In the genomic region with DNA sequence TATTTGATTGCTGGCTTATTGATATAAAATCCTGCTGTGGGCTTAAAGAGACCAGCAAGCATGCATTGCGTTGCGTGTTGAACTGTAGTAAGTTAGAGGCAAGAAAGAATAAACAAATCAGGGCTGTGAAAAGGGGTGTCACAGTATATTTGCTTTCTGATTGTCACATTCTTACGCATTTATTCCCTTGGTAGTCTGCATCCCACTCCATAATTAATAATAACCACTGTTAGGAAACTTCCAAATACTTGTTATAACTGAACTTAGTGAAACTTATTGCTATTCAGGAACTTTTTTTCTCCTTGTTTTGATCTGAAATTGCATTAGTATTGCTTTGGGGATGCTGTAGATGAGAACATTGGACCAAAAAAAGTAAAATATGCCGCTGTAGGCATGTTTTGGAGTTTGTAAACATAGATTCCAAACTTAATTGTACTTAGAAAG, we compare ENCODE assay signal across 10 cellular contexts. TPM values are rescaled to one million over a fixed set of nuclear protein-coding genes. Genes with fewer than 3 reads are reported as not detected.
DNase-seq lines count a peak whose midpoint lies in the region; ATAC-seq, FAIRE-seq and TF ChIP-seq lines count a peak whose summit lies in the region.
"Had no signal": no experiment of that assay in that cellular context is flagged by ENCODE, and none has a peak within 500 bp of the region (broad histone marks: within the 10 kb centered on the region; RNA-seq: fewer than 3 reads in every experiment).

No MANE protein-coding gene starts in this region.

- H3F3A ChIP-seq in GM23338 (replicated peaks; ENCODE audit: low read depth) = no peaks in the 10 kb centered on the region

- H3K27me3 Mint-ChIP-seq in GM23338 (ENCODE audit: insufficient read depth, low read depth, poor library complexity) = peaks cover 6% of the 10 kb centered on the region

- peak overlapping the region; percentile 49; the same call in 1 of the 2 replicates for H2AFZ ChIP-seq in GM23338

- no peak for ATAC-seq in GM23338
- no peak for ATAC-seq in GM18498 (IDR thresholded peaks at IDR 0.05; ENCODE audit: unreplicated experiment)
- ATAC-seq in GM18520 (IDR thresholded peaks at IDR 0.05; ENCODE audit: unreplicated experiment) = no peak
- ATAC-seq in GM19324 (IDR thresholded peaks at IDR 0.05; ENCODE audit: low FRiP score, unreplicated experiment) = no peak

- H3K4me3 ChIP-seq in GM23338 (peak overlapping the region; percentile 81), adipocyte (ENCODE audit: low read length) (peak overlapping the region; percentile 87), kidney (ENCODE audit: low read length in 2 of 2) (peak overlapping the region; percentile 72 to 79), retinal pigment epithelial cell (ENCODE audit: low read length) (peak overlapping the region; percentile 80)

- H4K20me1 ChIP-seq in GM23338 (replicated peaks; ENCODE audit: insufficient read depth) = no peaks in the 10 kb centered on the region

- H3K4me2 ChIP-seq in GM23338 = peak overlapping the region; percentile 74

- H3K4me1 ChIP-seq in GM23338 (ENCODE audit: insufficient read depth) (peaks cover 54% of the 10 kb centered on the region), adipocyte (ENCODE audit: control insufficient read depth, insufficient read depth, low read length) (peaks cover 17% of the 10 kb centered on the region), kidney (ENCODE audit: control insufficient read depth in 1 of 2, insufficient read depth in 1 of 2, low read depth in 1 of 2, low read length in 2 of 2) (peaks cover 0 to 7% of the 10 kb centered on the region in 2 donors)

- intact Hi-C loops in kidney (cut with DNase I) = no loop called here

- H3K9me3 ChIP-seq in adipocyte (ENCODE audit: control insufficient read depth, low read length) (no peaks in the 10 kb centered on the region), kidney (ENCODE audit: control insufficient read depth in 1 of 2, low read length in 2 of 2) (no peaks in the 10 kb centered on the region)

- DNase-seq in GM23338 (ENCODE audit: low spot score) = no peak
- DNase-seq in adipocyte (ENCODE audit: low read depth) = peak; percentile 4
- DNase-seq in kidney = no peak
- DNase-seq in retinal pigment epithelial cell (ENCODE audit: low read depth) = no peak
- DNase-seq in NCI-H187 (lab: John Stamatoyannopoulos, UW) = no peak
- DNase-seq: activated naive CD4-positive, alpha-beta T cell treated with anti-CD3 and anti-CD28 coated beads, Interleukin-2, amount 50 U/mL, for 16 hours had no signal

- peaks cover 12% of the 10 kb centered on the region for H3K36me3 Mint-ChIP-seq in GM23338 (ENCODE audit: low read depth)

- H3K36me3 ChIP-seq in GM23338 (ENCODE audit: insufficient read depth) = no peaks in the 10 kb centered on the region
- no peaks in the 10 kb centered on the region for H3K36me3 ChIP-seq in adipocyte (ENCODE audit: control insufficient read depth, insufficient read depth, low read length, severe bottlenecking)
- no peaks in the 10 kb centered on the region for H3K36me3 ChIP-seq in kidney (ENCODE audit: control insufficient read depth in 1 of 2, insufficient read depth in 2 of 2, low read length in 2 of 2)

- peak overlapping the region; percentile 9 for H3K9ac ChIP-seq in adipocyte (ENCODE audit: low read length)
- H3K9ac ChIP-seq in kidney (ENCODE audit: low read length in 2 of 2) = peak overlapping the region; percentile 37 to 53

- no peak for FAIRE-seq in kidney (lab: Jason Lieb, UNC)

- H3K27me3 ChIP-seq in GM23338 (ENCODE audit: insufficient read depth) (no peaks in the 10 kb centered on the region), adipocyte (replicated peaks; ENCODE audit: control insufficient read depth, insufficient read depth, low read length) (no peaks in the 10 kb centered on the region)

- peaks cover 52% of the 10 kb centered on the region for H3K4me1 Mint-ChIP-seq in GM23338

- H3K9me2 ChIP-seq in GM23338 (ENCODE audit: insufficient read depth) = no peaks in the 10 kb centered on the region

- H3K79me2 ChIP-seq in GM23338 (replicated peaks; ENCODE audit: insufficient read depth) = peaks cover 49% of the 10 kb centered on the region

- no peaks in the 10 kb centered on the region for H3K9me3 Mint-ChIP-seq in GM23338

- H3K4me3 Mint-ChIP-seq in GM23338 = peak overlapping the region; percentile 86

- peak overlapping the region; percentile 95 for H3K27ac Mint-ChIP-seq in GM23338

- TF ChIP-seq CTCF in GM23338 (conservative IDR thresholded peaks at IDR 0.05; ENCODE audit: low read depth in 2 of 2) = no peak
- no peak for TF ChIP-seq CTCF in kidney (IDR thresholded peaks at IDR 0.05; ENCODE audit: borderline replicate concordance, extremely low read depth, insufficient read depth)
- TF ChIP-seq CTCF in retinal pigment epithelial cell (conservative IDR thresholded peaks at IDR 0.05; ENCODE audit: low read depth, low read length) = no peak

- H3K27ac ChIP-seq in GM23338 (ENCODE audit: low read depth) (peak overlapping the region; percentile 97), kidney (ENCODE audit: low read depth in 2 of 2, low read length in 2 of 2) (peak overlapping the region in 1 of 2 donors; percentile 68)

TF ChIP-seq in GM23338, 12 proteins besides CTCF, POLR2A, EP300 and RAD21 (continues in another document):
- TF ChIP-seq STAT1 (IDR thresholded peaks at IDR 0.05; ENCODE audit: unreplicated experiment) (no peak), NANOG (IDR thresholded peaks at IDR 0.05; ENCODE audit: borderline replicate concordance) (no peak), EZH2phosphoT487 (IDR thresholded peaks at IDR 0.05; ENCODE audit: unreplicated experiment) (no peak), CREB1 (CRISPR knock-in tag; IDR thresholded peaks at IDR 0.05; ENCODE audit: low read depth) (no peak), ZNF114 (CRISPR knock-in tag; IDR thresholded peaks at IDR 0.05) (no peak), JUNB (IDR thresholded peaks at IDR 0.05; ENCODE audit: unreplicated experiment) (no peak), POLR2AphosphoS5 (IDR thresholded peaks at IDR 0.05; ENCODE audit: low read depth) (no peak)
- TF ChIP-seq, protein P1, sequence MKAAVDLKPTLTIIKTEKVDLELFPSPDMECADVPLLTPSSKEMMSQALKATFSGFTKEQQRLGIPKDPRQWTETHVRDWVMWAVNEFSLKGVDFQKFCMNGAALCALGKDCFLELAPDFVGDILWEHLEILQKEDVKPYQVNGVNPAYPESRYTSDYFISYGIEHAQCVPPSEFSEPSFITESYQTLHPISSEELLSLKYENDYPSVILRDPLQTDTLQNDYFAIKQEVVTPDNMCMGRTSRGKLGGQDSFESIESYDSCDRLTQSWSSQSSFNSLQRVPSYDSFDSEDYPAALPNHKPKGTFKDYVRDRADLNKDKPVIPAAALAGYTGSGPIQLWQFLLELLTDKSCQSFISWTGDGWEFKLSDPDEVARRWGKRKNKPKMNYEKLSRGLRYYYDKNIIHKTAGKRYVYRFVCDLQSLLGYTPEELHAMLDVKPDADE (IDR thresholded peaks at IDR 0.05) = no peak
- TF ChIP-seq, protein P2, sequence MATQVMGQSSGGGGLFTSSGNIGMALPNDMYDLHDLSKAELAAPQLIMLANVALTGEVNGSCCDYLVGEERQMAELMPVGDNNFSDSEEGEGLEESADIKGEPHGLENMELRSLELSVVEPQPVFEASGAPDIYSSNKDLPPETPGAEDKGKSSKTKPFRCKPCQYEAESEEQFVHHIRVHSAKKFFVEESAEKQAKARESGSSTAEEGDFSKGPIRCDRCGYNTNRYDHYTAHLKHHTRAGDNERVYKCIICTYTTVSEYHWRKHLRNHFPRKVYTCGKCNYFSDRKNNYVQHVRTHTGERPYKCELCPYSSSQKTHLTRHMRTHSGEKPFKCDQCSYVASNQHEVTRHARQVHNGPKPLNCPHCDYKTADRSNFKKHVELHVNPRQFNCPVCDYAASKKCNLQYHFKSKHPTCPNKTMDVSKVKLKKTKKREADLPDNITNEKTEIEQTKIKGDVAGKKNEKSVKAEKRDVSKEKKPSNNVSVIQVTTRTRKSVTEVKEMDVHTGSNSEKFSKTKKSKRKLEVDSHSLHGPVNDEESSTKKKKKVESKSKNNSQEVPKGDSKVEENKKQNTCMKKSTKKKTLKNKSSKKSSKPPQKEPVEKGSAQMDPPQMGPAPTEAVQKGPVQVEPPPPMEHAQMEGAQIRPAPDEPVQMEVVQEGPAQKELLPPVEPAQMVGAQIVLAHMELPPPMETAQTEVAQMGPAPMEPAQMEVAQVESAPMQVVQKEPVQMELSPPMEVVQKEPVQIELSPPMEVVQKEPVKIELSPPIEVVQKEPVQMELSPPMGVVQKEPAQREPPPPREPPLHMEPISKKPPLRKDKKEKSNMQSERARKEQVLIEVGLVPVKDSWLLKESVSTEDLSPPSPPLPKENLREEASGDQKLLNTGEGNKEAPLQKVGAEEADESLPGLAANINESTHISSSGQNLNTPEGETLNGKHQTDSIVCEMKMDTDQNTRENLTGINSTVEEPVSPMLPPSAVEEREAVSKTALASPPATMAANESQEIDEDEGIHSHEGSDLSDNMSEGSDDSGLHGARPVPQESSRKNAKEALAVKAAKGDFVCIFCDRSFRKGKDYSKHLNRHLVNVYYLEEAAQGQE (IDR thresholded peaks at IDR 0.05; ENCODE audit: unreplicated experiment) = no peak

RNA-seq across cellular contexts. Expression of a gene that starts 1.7 kb away (rescaled TPM):
- 16.2 and 31.8 TPM in 2 replicates for total RNA-seq in GM23338 (2014; rRNA removed; shearing (Covaris generic))
- 9.3 and 10.6 TPM in 2 replicates for polyA plus RNA-seq in GM23338 (2016; fragmentation: Nextera tagmentation; extraction: Ambion mirVana)
- total RNA-seq in kidney = 25.7 TPM
- polyA plus RNA-seq in kidney (ENCODE audit: insufficient read depth, low read depth, low replicate concordance) = 2.6 TPM
- total RNA-seq: T-helper 2 cell treated with Interferon-gamma antibody and Interleukin-4, amounts not matched to agents 100 ng/mL and 5 ng/mL, for 36 hours had no signal
